ENCODE assay signal across 8 cellular contexts in genomic region chr18:45837283-45838070, GRCh38. TPM values are rescaled to one million over a fixed set of nuclear protein-coding genes. Genes with fewer than 3 reads are reported as not detected.
DNase-seq lines count a peak whose midpoint lies in the region; ATAC-seq, FAIRE-seq and TF ChIP-seq lines count a peak whose summit lies in the region.

No MANE protein-coding gene starts in this region.

- H3K9me1 ChIP-seq in IMR-90 (ENCODE audit: insufficient read depth, low read length) = peaks cover 23% of the 10 kb centered on the region

- peaks cover 0 to 4% of the 10 kb centered on the region in 2 experiments; a peak in 1 of 4 replicates for H3K79me1 ChIP-seq in IMR-90 (ENCODE audit: low read depth in 1 of 2, low read length in 2 of 2)

- H4K20me1 ChIP-seq in IMR-90 (ENCODE audit: insufficient read depth, low read length) = no peaks in the 10 kb centered on the region

- H2AFZ ChIP-seq in IMR-90 (replicated peaks; ENCODE audit: low read length, poor library complexity) = peak overlapping the region; percentile 16

- TF ChIP-seq CTCF in IMR-90 (conservative IDR thresholded peaks at IDR 0.05; ENCODE audit: low read depth, low read length) (no peak), right atrium auricular region (IDR thresholded peaks at IDR 0.05) (peak in 1 of 2 donors; percentile 66)

- intact Hi-C loops in IMR-90 (cut with micrococcal nuclease) = loop anchor here (2.0 kb wide), 1 partner anchor 43 kb away; no protein-coding TSS in a partner anchor
- intact Hi-C loops in activated naive CD4-positive, alpha-beta T cell treated with anti-CD3 and anti-CD28 coated beads for 36 hours (cut with micrococcal nuclease) = loop anchor here (2.0 to 5.0 kb wide), 2 partner anchors 60 to 217 kb away; no protein-coding TSS in a partner anchor

- H3K9me3 ChIP-seq in IMR-90 (ENCODE audit: control insufficient read depth, insufficient read depth, low read length) = no peaks in the 10 kb centered on the region
- no peaks in the 10 kb centered on the region for H3K9me3 ChIP-seq in right atrium auricular region
- no peaks in the 10 kb centered on the region for H3K9me3 ChIP-seq in small intestine (ENCODE audit: control insufficient read depth, low read depth)

- H3K4me1 Mint-ChIP-seq in activated naive CD4-positive, alpha-beta T cell treated with anti-CD3 and anti-CD28 coated beads for 36 hours (ENCODE audit: low read depth) = peaks cover 11% of the 10 kb centered on the region

- H4K8ac ChIP-seq in IMR-90 (ENCODE audit: low read depth in 2 of 2, low read length in 2 of 2) = peak overlapping the region in 1 of 2 experiments; percentile 83; a peak in 1 of 4 replicates

- H3K36me3 ChIP-seq in IMR-90 (ENCODE audit: control insufficient read depth, insufficient read depth, low read length) (no peaks in the 10 kb centered on the region), right atrium auricular region (no peaks in the 10 kb centered on the region), small intestine (ENCODE audit: control insufficient read depth in 2 of 2, insufficient read depth in 2 of 2, low read length in 2 of 2) (no peaks in the 10 kb centered on the region)

- H3K36me3 Mint-ChIP-seq in activated naive CD4-positive, alpha-beta T cell treated with anti-CD3 and anti-CD28 coated beads for 36 hours (ENCODE audit: low read depth) = no peaks in the 10 kb centered on the region

- H3K27me3 ChIP-seq in IMR-90 (ENCODE audit: control insufficient read depth, insufficient read depth, low read length) (no peaks in the 10 kb centered on the region), right atrium auricular region (no peaks in the 10 kb centered on the region), small intestine (ENCODE audit: control insufficient read depth in 2 of 2, insufficient read depth in 2 of 2, low read length in 2 of 2) (peaks cover 0 to 3% of the 10 kb centered on the region in 2 donors)

- H4K91ac ChIP-seq in IMR-90 (ENCODE audit: insufficient read depth, low read depth, low read length) = peak overlapping the region; percentile 32; the same call in 1 of the 2 replicates

- H3K4me3 ChIP-seq in IMR-90 (ENCODE audit: insufficient read depth, low read depth, low read length) = no peak overlapping the region
- peak overlapping the region; percentile 19 to 47 for H3K4me3 ChIP-seq in right atrium auricular region
- peak overlapping the region in 1 of 2 donors; percentile 38 for H3K4me3 ChIP-seq in small intestine (ENCODE audit: low read depth in 1 of 2, low read length in 2 of 2)

- no peak for FAIRE-seq in small intestine (lab: Jason Lieb, UNC)

- dilution Hi-C loops in IMR-90 (cut with HindIII; ENCODE audit: low sequenced_read_pairs, unreplicated experiment) = no loop called here

- POLR2A ChIA-PET in IMR-90 (lab: Charles Lee; ENCODE audit: unreplicated experiment) = no interaction called here

- H2AK9ac ChIP-seq in IMR-90 (replicated peaks; ENCODE audit: low read depth, low read length, poor library complexity) = peak overlapping the region; percentile 30

- no peak for TF ChIP-seq POLR2A in IMR-90 (IDR thresholded peaks at IDR 0.05; ENCODE audit: low read depth, low read length)

- no peak overlapping the region for H3K27ac Mint-ChIP-seq in activated naive CD4-positive, alpha-beta T cell treated with anti-CD3 and anti-CD28 coated beads for 36 hours

- in situ Hi-C loops in IMR-90 (cut with MboI; ENCODE audit: low sequenced_read_pairs) = loop anchor here (5.0 kb wide), 1 partner anchor 145 kb away; no protein-coding TSS in a partner anchor

- no peak overlapping the region for H3K4me3 Mint-ChIP-seq in activated naive CD4-positive, alpha-beta T cell treated with anti-CD3 and anti-CD28 coated beads for 36 hours

- no TSS peak for BruUV-seq in IMR-90 (replicated peaks; lab: Mats Ljungman, UMichigan)

- H3K23ac ChIP-seq in IMR-90 (ENCODE audit: low read depth, low read length) = no peak overlapping the region

- H3K9me3 Mint-ChIP-seq in activated naive CD4-positive, alpha-beta T cell treated with anti-CD3 and anti-CD28 coated beads for 36 hours = no peaks in the 10 kb centered on the region

- H3K27me3 Mint-ChIP-seq in activated naive CD4-positive, alpha-beta T cell treated with anti-CD3 and anti-CD28 coated beads for 36 hours (ENCODE audit: low read depth) = peaks cover 31% of the 10 kb centered on the region

- no peak overlapping the region for H3K4me2 ChIP-seq in IMR-90 (ENCODE audit: low read depth, low read length)

- peak overlapping the region; percentile 84; the same call in 1 of the 2 replicates for H2AK5ac ChIP-seq in IMR-90 (ENCODE audit: low read depth, low read length)

- H2BK5ac ChIP-seq in IMR-90 (ENCODE audit: low read depth, low read length, poor library complexity, severe bottlenecking) = peak overlapping the region; percentile 32

- CTCF ChIA-PET in IMR-90 (lab: Yijun Ruan, JAX) = interaction anchor here (0.5 kb wide), 1 partner anchor 171 kb away, joined by 3 read pairs; no protein-coding TSS in a partner anchor
- CTCF ChIA-PET in activated naive CD4-positive, alpha-beta T cell treated with anti-CD3 and anti-CD28 coated beads for 36 hours (lab: Charles Lee) = interaction anchor here (0.9 kb wide), 1 partner anchor 172 kb away, joined by 4 read pairs; no protein-coding TSS in a partner anchor

- no peak overlapping the region for H3K56ac ChIP-seq in IMR-90 (ENCODE audit: extremely low read depth, insufficient read depth, low read length)

- peak overlapping the region; percentile 93; the same call in 1 of the 3 replicates for H2BK15ac ChIP-seq in IMR-90 (ENCODE audit: low read depth, low read length)

- no peak overlapping the region for H3K9ac ChIP-seq in IMR-90 (ENCODE audit: low read depth, low read length)

- 36% methylated on average over 59 of the region's 84 CpGs; no CpG with 5 or more reads in 1 of the 2 experiments for WGBS in IMR-90 (ENCODE audit: extremely low coverage in 2 of 2, insufficient read length in 1 of 2), 2 experiments
- 9 to 16% (median 14%) methylated on average over 60 to 84 of the region's 84 CpGs for WGBS in small intestine, 3 donors

- no peak overlapping the region for H3K14ac ChIP-seq in IMR-90 (replicated peaks; ENCODE audit: low read depth, low read length)

- H2BK20ac ChIP-seq in IMR-90 (ENCODE audit: low read depth, low read length) = no peak overlapping the region

- peaks cover 11% of the 10 kb centered on the region for H3K4me1 ChIP-seq in IMR-90 (ENCODE audit: control insufficient read depth, insufficient read depth, low read length)
- H3K4me1 ChIP-seq in right atrium auricular region = peaks cover 0 to 24% of the 10 kb centered on the region in 2 donors
- H3K4me1 ChIP-seq in small intestine (ENCODE audit: control insufficient read depth in 2 of 2, insufficient read depth in 1 of 2, low read depth in 1 of 2, low read length in 1 of 2) = peaks cover 5 to 15% of the 10 kb centered on the region in 2 donors

- H3K18ac ChIP-seq in IMR-90 (ENCODE audit: low read depth, low read length) = peak overlapping the region; percentile 10; the same call in 1 of the 2 replicates

- DNase-seq in ELF-1 (ENCODE audit: low read depth, low spot score) = peak; percentile 66
- DNase-seq in IMR-90 = no peak
- peak; percentile 64 for DNase-seq in activated naive CD4-positive, alpha-beta T cell treated with anti-CD3 and anti-CD28 coated beads for 36 hours
- DNase-seq in right atrium auricular region (ENCODE audit: low spot score) = no peak
- DNase-seq in small intestine = peak; percentile 76

- TF ChIP-seq RAD21 in IMR-90 (IDR thresholded peaks at IDR 0.05; ENCODE audit: low read length) = no peak

- peak overlapping the region; percentile 95 for H2BK120ac ChIP-seq in IMR-90 (ENCODE audit: low read depth, low read length)

- H3K27ac ChIP-seq in IMR-90 (ENCODE audit: insufficient read depth, low read length) (no peak overlapping the region), right atrium auricular region (no peak overlapping the region), small intestine (ENCODE audit: low read depth in 1 of 2, low read length in 1 of 2) (peak overlapping the region; percentile 12 to 95)

- ATAC-seq in IMR-90 (ENCODE audit: low read depth) (no peak), GM18502 (IDR thresholded peaks at IDR 0.05; ENCODE audit: poor library complexity, unreplicated experiment) (no peak), HG03520 (IDR thresholded peaks at IDR 0.05; ENCODE audit: unreplicated experiment) (no peak), HG02588 (IDR thresholded peaks at IDR 0.05; ENCODE audit: unreplicated experiment) (no peak)

- peak overlapping the region; percentile 86; the same call in 1 of the 2 replicates for H3K4ac ChIP-seq in IMR-90 (ENCODE audit: low read depth, low read length)

- H4K5ac ChIP-seq in IMR-90 (ENCODE audit: low read depth, low read length) = peak overlapping the region; percentile 53

TF ChIP-seq in IMR-90, 13 proteins besides CTCF, POLR2A, EP300 and RAD21 (continues in another document):
- TF ChIP-seq BHLHE40 (IDR thresholded peaks at IDR 0.05; ENCODE audit: low read depth, low read length) = no peak
- TF ChIP-seq NFE2L2 (IDR thresholded peaks at IDR 0.05; ENCODE audit: low read depth, low read length) = no peak
- TF ChIP-seq CEBPB (IDR thresholded peaks at IDR 0.05; ENCODE audit: low read depth, low read length) = no peak
- no peak for TF ChIP-seq SMC3 (IDR thresholded peaks at IDR 0.05; ENCODE audit: low read depth, low read length)
- no peak for TF ChIP-seq MAFK (IDR thresholded peaks at IDR 0.05; ENCODE audit: low read depth, low read length)
- TF ChIP-seq CHD1 (IDR thresholded peaks at IDR 0.05; ENCODE audit: low read depth, low read length) = no peak
- no peak for TF ChIP-seq RCOR1 (IDR thresholded peaks at IDR 0.05; ENCODE audit: insufficient replicate concordance, low read length)
- TF ChIP-seq RFX5 (IDR thresholded peaks at IDR 0.05; ENCODE audit: low read depth, low read length) = no peak
- TF ChIP-seq MXI1 (IDR thresholded peaks at IDR 0.05; ENCODE audit: borderline replicate concordance, low read depth, low read length) = no peak
- no peak for TF ChIP-seq USF2 (IDR thresholded peaks at IDR 0.05; ENCODE audit: low read depth, low read length)
- TF ChIP-seq FOS (IDR thresholded peaks at IDR 0.05; ENCODE audit: low read depth, low read length) = no peak

RNA-seq across cellular contexts. Expression of gene SIGLEC15, which starts 12.0 kb away (rescaled TPM):
- total RNA-seq in IMR-90 (2012; rRNA removed) (0.83 and 1.1 TPM in 2 replicates), right atrium auricular region (1 to 10 TPM in 1 of 2 donors, not detected in 1; 1.9 TPM)
- polyA plus RNA-seq in IMR-90 (2012; rRNA removed) (1.8 and 2.2 TPM in 2 replicates), small intestine (1 to 10 TPM; 1.4 to 8.6 (median 2.2) TPM)
- polyA plus RNA-seq in IMR-90 (2012; cell fraction: cytosol; rRNA removed) = 1.9 and 4.8 TPM in 2 replicates
- 1.3 and 3.0 TPM in 2 replicates for polyA plus RNA-seq in IMR-90 (2012; cell fraction: nucleus; rRNA removed; ENCODE audit: low replicate concordance)
- total RNA-seq in activated naive CD4-positive, alpha-beta T cell treated with anti-CD3 and anti-CD28 coated beads for 36 hours = not detected

Comparison
In these comparisons a context has a peak if more than half of its experiments do, and no peak if none do; other contexts are left out.
1. DNase-seq: peak in ELF-1 (single experiment), activated naive CD4-positive, alpha-beta T cell treated with anti-CD3 and anti-CD28 coated beads for 36 hours (single experiment) and small intestine (single experiment); none in IMR-90 (single experiment) and right atrium auricular region (single experiment).
2. H3K27ac ChIP-seq: peak in small intestine (2 of 2); none in IMR-90 (single experiment) and right atrium auricular region (0 of 2).